Comparison of ENCODE assay signal across 8 cellular contexts in genomic region chr3:33645060-33645841, GRCh38.
DNase-seq lines count a peak whose midpoint lies in the region; ATAC-seq and TF ChIP-seq lines count a peak whose summit lies in the region.

No MANE protein-coding gene starts in this region.

- H3K9me3 ChIP-seq in fibroblast of lung (ENCODE audit: control insufficient read depth, insufficient read depth, low read depth, low read length): no peaks in the 10 kb centered on the region
- H3K9me3 ChIP-seq in neural progenitor cell (ENCODE audit: low read depth): no peaks in the 10 kb centered on the region

- peak overlapping the region; percentile 16 for H3K4me2 ChIP-seq in fibroblast of lung (ENCODE audit: extremely low read depth, insufficient read depth, low read length)
- peak overlapping the region; percentile 37 for H3K4me2 ChIP-seq in neural progenitor cell

- H3F3A ChIP-seq in neural progenitor cell (ENCODE audit: low read depth): no peaks in the 10 kb centered on the region

- no peaks in the 10 kb centered on the region for H4K20me1 ChIP-seq in fibroblast of lung (ENCODE audit: control insufficient read depth, extremely low read depth, insufficient read depth, low read length)
- peaks cover 3% of the 10 kb centered on the region for H4K20me1 ChIP-seq in neural progenitor cell (ENCODE audit: low read depth)

- no peaks in the 10 kb centered on the region for H3K9me3 Mint-ChIP-seq in activated T-cell treated with anti-CD3 and anti-CD28 coated beads, Interleukin-2, amount 50 U/mL, for 72 hours
- H3K9me3 Mint-ChIP-seq in neural progenitor cell: no peaks in the 10 kb centered on the region

- no peaks in the 10 kb centered on the region for H3K79me2 ChIP-seq in fibroblast of lung (ENCODE audit: control insufficient read depth, insufficient read depth, low read length)
- H3K79me2 ChIP-seq in neural progenitor cell (ENCODE audit: low read depth): peaks cover 42% of the 10 kb centered on the region

- peak; percentile 79 to 80 for ATAC-seq in activated T-cell treated with anti-CD3 and anti-CD28 coated beads, Interleukin-2, amount 50 U/mL, for 72 hours (replicated peaks in 1 of 2)
- ATAC-seq in GM18873 (IDR thresholded peaks at IDR 0.05; ENCODE audit: low FRiP score, unreplicated experiment): no peak

- H3K27ac ChIP-seq in fibroblast of lung (ENCODE audit: insufficient read depth, low read length) (no peak overlapping the region), neural progenitor cell (peak overlapping the region; percentile 5)

- H3K4me3 ChIP-seq in fibroblast of lung (replicated peaks in 1 of 4; ENCODE audit: control extremely low read depth in 1 of 4, insufficient read depth in 1 of 4, low read depth in 3 of 4, low read length in 4 of 4) (peak overlapping the region; percentile 35 to 59 (median 42)), neural progenitor cell (peak overlapping the region; percentile 23)

- peaks cover 0 to 3% of the 10 kb centered on the region in 2 donors for H3K36me3 Mint-ChIP-seq in activated T-cell treated with anti-CD3 and anti-CD28 coated beads, Interleukin-2, amount 50 U/mL, for 72 hours (ENCODE audit: insufficient read depth in 2 of 2)
- peaks cover 4% of the 10 kb centered on the region for H3K36me3 Mint-ChIP-seq in neural progenitor cell

- H3K27me3 Mint-ChIP-seq in activated T-cell treated with anti-CD3 and anti-CD28 coated beads, Interleukin-2, amount 50 U/mL, for 72 hours (ENCODE audit: low read depth): no peaks in the 10 kb centered on the region
- H3K27me3 Mint-ChIP-seq in neural progenitor cell (ENCODE audit: insufficient read depth, low read depth): no peaks in the 10 kb centered on the region

- H3K27ac Mint-ChIP-seq in activated T-cell treated with anti-CD3 and anti-CD28 coated beads, Interleukin-2, amount 50 U/mL, for 72 hours: peak overlapping the region; percentile 70
- H3K27ac Mint-ChIP-seq in neural progenitor cell: peak overlapping the region; percentile 53

- TF ChIP-seq CTCF in fibroblast of lung (conservative IDR thresholded peaks at IDR 0.05 in 1 of 2, IDR thresholded peaks at IDR 0.05 in 1 of 2; ENCODE audit: low read depth in 1 of 2, low read length in 2 of 2) (no peak), neural progenitor cell (IDR thresholded peaks at IDR 0.05) (no peak)

- H3K4me1 ChIP-seq in fibroblast of lung (ENCODE audit: control insufficient read depth, extremely low read depth, insufficient read depth, low read length): no peaks in the 10 kb centered on the region
- peaks cover 5% of the 10 kb centered on the region for H3K4me1 ChIP-seq in neural progenitor cell

- H3K36me3 ChIP-seq in fibroblast of lung (ENCODE audit: control insufficient read depth, insufficient read depth, low read length): no peaks in the 10 kb centered on the region
- H3K36me3 ChIP-seq in neural progenitor cell: no peaks in the 10 kb centered on the region

- H3K27me3 ChIP-seq in fibroblast of lung (ENCODE audit: control insufficient read depth, insufficient read depth, low read length) (no peaks in the 10 kb centered on the region), neural progenitor cell (no peaks in the 10 kb centered on the region)

- H3K9ac ChIP-seq in fibroblast of lung (ENCODE audit: insufficient read depth, low read length) (no peak overlapping the region), neural progenitor cell (no peak overlapping the region)

- peak; percentile 26 to 34 for DNase-seq in activated T-cell treated with anti-CD3 and anti-CD28 coated beads, Interleukin-2, amount 50 U/mL, for 72 hours
- no peak for DNase-seq in activated T-cell treated with anti-CD3 and anti-CD28 coated beads, Interleukin-2, amount 50 U/mL, for 1 hour
- peak; percentile 28 for DNase-seq in activated CD4-positive, alpha-beta T cell treated with anti-CD3 and anti-CD28 coated beads for 48 hours
- DNase-seq in fibroblast of lung (ENCODE audit: low read depth in 2 of 2) (peak; percentile 40 to 66), neural progenitor cell (ENCODE audit: low spot score) (peak; percentile 12), NCI-H345 treated with DMSO at 0.1 percent for 48 hours (lab: John Stamatoyannopoulos, UW; ENCODE audit: unreplicated experiment) (no peak), GM19238 (ENCODE audit: insufficient read length, low spot score) (no peak)

- peaks cover 24% of the 10 kb centered on the region for H3K4me1 Mint-ChIP-seq in activated T-cell treated with anti-CD3 and anti-CD28 coated beads, Interleukin-2, amount 50 U/mL, for 72 hours (ENCODE audit: low read depth)
- H3K4me1 Mint-ChIP-seq in neural progenitor cell: peaks cover 11% of the 10 kb centered on the region

- H3K4me3 Mint-ChIP-seq in activated T-cell treated with anti-CD3 and anti-CD28 coated beads, Interleukin-2, amount 50 U/mL, for 72 hours: peak overlapping the region; percentile 37 to 90
- peak overlapping the region; percentile 83 for H3K4me3 Mint-ChIP-seq in neural progenitor cell

- H2AFZ ChIP-seq in fibroblast of lung (ENCODE audit: low read length) (peak overlapping the region; percentile 74), neural progenitor cell (replicated peaks) (no peak overlapping the region)

Comparison
In these comparisons a context has a peak if more than half of its experiments do, and no peak if none do; other contexts are left out.
1. DNase-seq: peak in activated T-cell treated with anti-CD3 and anti-CD28 coated beads, Interleukin-2, amount 50 U/mL, for 72 hours (2 of 2), activated CD4-positive, alpha-beta T cell treated with anti-CD3 and anti-CD28 coated beads for 48 hours (single experiment), fibroblast of lung (2 of 2) and neural progenitor cell (single experiment); none in activated T-cell treated with anti-CD3 and anti-CD28 coated beads, Interleukin-2, amount 50 U/mL, for 1 hour (single experiment), NCI-H345 treated with DMSO at 0.1 percent for 48 hours (single experiment) and GM19238 (single experiment).